8 cellular contexts compared by ENCODE assay signal in the genomic region with DNA sequence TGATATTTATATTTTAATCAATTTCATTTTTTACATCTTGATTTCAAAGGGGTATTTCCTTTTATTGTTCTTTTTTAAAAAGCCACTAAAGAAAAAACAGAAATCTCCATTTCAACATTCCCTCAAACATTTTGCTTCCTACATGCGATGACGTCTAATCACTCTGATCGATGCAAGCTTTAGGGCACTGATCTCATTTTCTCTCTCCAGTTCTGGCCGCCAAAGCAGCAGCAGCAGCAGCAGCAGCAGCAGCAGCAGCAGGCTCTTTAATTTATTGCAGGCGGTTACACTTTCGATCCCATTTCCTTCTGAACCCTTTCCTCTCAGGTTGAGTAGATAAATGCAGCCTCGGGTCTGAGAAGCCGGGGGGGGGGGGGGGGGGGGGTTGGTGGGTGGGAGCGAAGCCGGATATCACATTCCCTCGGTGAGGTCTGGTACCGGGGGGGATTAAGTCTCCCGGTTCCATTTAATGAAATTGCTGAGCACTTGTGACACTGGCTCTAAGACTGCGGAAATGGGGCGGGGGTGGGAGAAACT. TPM values are rescaled to one million over a fixed set of nuclear protein-coding genes. Genes with fewer than 3 reads are reported as not detected.
A peak's percentile ranks its signal among the peaks of the same experiment; 100 is the strongest.
DNase-seq lines count a peak whose midpoint lies in the region; ATAC-seq and TF ChIP-seq lines count a peak whose summit lies in the region.

No MANE protein-coding gene starts in this region.

- H2BK5ac ChIP-seq in trophoblast cell (ENCODE audit: low read depth, low read length, poor library complexity) = peak overlapping the region; percentile 93

- no peak overlapping the region for H3K18ac ChIP-seq in trophoblast cell (ENCODE audit: low read length)

- peak overlapping the region; percentile 80 for H3K14ac ChIP-seq in trophoblast cell (ENCODE audit: low read length)

- no peak overlapping the region for H2BK12ac ChIP-seq in trophoblast cell (ENCODE audit: low read length)

- H3K79me1 ChIP-seq in trophoblast cell (ENCODE audit: low read length) = peaks cover 41% of the 10 kb centered on the region

- H3K36me3 ChIP-seq in HAP-1 (replicated peaks) (no peaks in the 10 kb centered on the region), esophagus muscularis mucosa (no peaks in the 10 kb centered on the region), trophoblast cell (ENCODE audit: control insufficient read depth in 1 of 2, insufficient read depth in 2 of 2, low read length in 2 of 2) (no peaks in the 10 kb centered on the region)

- no peak overlapping the region for H4K8ac ChIP-seq in trophoblast cell (ENCODE audit: low read depth, low read length)

- WGBS in esophagus muscularis mucosa = 0% methylated on average over 12 of the region's 15 CpGs
- WGBS in trophoblast cell (ENCODE audit: extremely low coverage, insufficient coverage, insufficient read length) = no CpG with 5 or more reads among the region's 15 CpGs

- H2AK5ac ChIP-seq in trophoblast cell (ENCODE audit: low read length) = no peak overlapping the region

- peaks cover 58 to 62% (median 62%) of the 10 kb centered on the region in 3 donors for H3K27me3 Mint-ChIP-seq in CD14-positive monocyte (ENCODE audit: low read depth in 3 of 3)

- peak overlapping the region; percentile 68 to 89 for H3K4me3 Mint-ChIP-seq in CD14-positive monocyte

- TF ChIP-seq CTCF in CD14-positive monocyte (IDR thresholded peaks at IDR 0.05) (no peak), esophagus muscularis mucosa (IDR thresholded peaks at IDR 0.05) (no peak)

- peaks cover 2 to 3% of the 10 kb centered on the region in 2 donors for H3K36me3 Mint-ChIP-seq in CD14-positive monocyte

- H3K27ac Mint-ChIP-seq in CD14-positive monocyte = no peak overlapping the region

- peak overlapping the region; percentile 55 for H2BK120ac ChIP-seq in trophoblast cell (ENCODE audit: insufficient read depth, low read length, poor library complexity)

- no peak for ATAC-seq in GM19455 (IDR thresholded peaks at IDR 0.05; ENCODE audit: unreplicated experiment)

- no peak overlapping the region for H3K23ac ChIP-seq in trophoblast cell (ENCODE audit: low read length)

- no peak overlapping the region for H3K9ac ChIP-seq in trophoblast cell (ENCODE audit: low read length)

- peak overlapping the region; percentile 35 for H3K4me3 ChIP-seq in HAP-1
- H3K4me3 ChIP-seq in esophagus muscularis mucosa = peak overlapping the region; percentile 66 to 84 (median 74)
- peak overlapping the region; percentile 70 for H3K4me3 ChIP-seq in trophoblast cell (ENCODE audit: low read depth, low read length)

- peaks cover 23% of the 10 kb centered on the region for H3K79me2 ChIP-seq in trophoblast cell (ENCODE audit: control insufficient read depth, insufficient read depth, low read length, poor library complexity)

- TF ChIP-seq POLR2A in esophagus muscularis mucosa (IDR thresholded peaks at IDR 0.05; ENCODE audit: low read depth) = no peak

- no peak overlapping the region for H4K12ac ChIP-seq in trophoblast cell (ENCODE audit: low read depth, low read length)

- intact Hi-C loops in CD14-positive monocyte (cut with micrococcal nuclease) = no loop called here
- intact Hi-C loops in esophagus muscularis mucosa (cut with DNase I) = loop anchor here (5.0 to 10.0 kb wide), 2 partner anchors 328 to 386 kb away; no protein-coding TSS in a partner anchor

- H3K4me1 Mint-ChIP-seq in CD14-positive monocyte = peaks cover 27% of the 10 kb centered on the region

- in situ Hi-C loops in HAP-1 (cut with MboI; ENCODE audit: low sequenced_read_pairs) = loop anchor here (25.0 kb wide), 1 partner anchor 596 kb away; no protein-coding TSS in a partner anchor
- in situ Hi-C loops in SK-MEL-5 (cut with HindIII; ENCODE audit: low pct_unique_long_range_greater_than_20kb, low sequenced_read_pairs) = no loop called here

- TF ChIP-seq EP300 in esophagus muscularis mucosa (IDR thresholded peaks at IDR 0.05) = no peak

- H3K4me2 ChIP-seq in trophoblast cell (ENCODE audit: low read length) = peak overlapping the region; percentile 90

- H4K91ac ChIP-seq in trophoblast cell (ENCODE audit: low read depth, low read length) = no peak overlapping the region

- DNase-seq in CD14-positive monocyte (ENCODE audit: low spot score) (no peak), HAP-1 (ENCODE audit: low spot score in 2 of 2) (peak; percentile 28 to 51), SK-MEL-5 (ENCODE audit: low read depth, low spot score) (peak; percentile 66), esophagus muscularis mucosa (ENCODE audit: extremely low spot score) (no peak), trophoblast cell (no peak), DMS79 (lab: John Stamatoyannopoulos, UW) (no peak), NK-92 (lab: John Stamatoyannopoulos, UW; ENCODE audit: unreplicated experiment) (no peak)

- no peak overlapping the region for H2AFZ ChIP-seq in trophoblast cell (ENCODE audit: insufficient read depth, low read length, poor library complexity)

- H3K9me3 Mint-ChIP-seq in CD14-positive monocyte = peaks cover 0 to 31% (median 8%) of the 10 kb centered on the region in 7 donors

- peaks cover 14% of the 10 kb centered on the region; the same call in 1 of the 2 replicates for H3K4me1 ChIP-seq in HAP-1
- peaks cover 16 to 40% (median 30%) of the 10 kb centered on the region in 4 donors for H3K4me1 ChIP-seq in esophagus muscularis mucosa
- peaks cover 0 to 2% of the 10 kb centered on the region in 2 experiments for H3K4me1 ChIP-seq in trophoblast cell (ENCODE audit: control insufficient read depth in 1 of 2, insufficient read depth in 2 of 2, low read length in 2 of 2)

- H3K27me3 ChIP-seq in HAP-1 (ENCODE audit: low read depth) (peaks cover 22% of the 10 kb centered on the region), esophagus muscularis mucosa (peaks cover 0 to 19% (median 0%) of the 10 kb centered on the region in 4 donors), trophoblast cell (ENCODE audit: insufficient read depth, low read length) (peaks cover 2% of the 10 kb centered on the region)

- H3K9me3 ChIP-seq in HAP-1 = no peaks in the 10 kb centered on the region
- peaks cover 0 to 5% (median 0%) of the 10 kb centered on the region in 4 donors for H3K9me3 ChIP-seq in esophagus muscularis mucosa
- no peaks in the 10 kb centered on the region for H3K9me3 ChIP-seq in trophoblast cell (ENCODE audit: insufficient read depth, low read depth, low read length)

- H3K27ac ChIP-seq in esophagus muscularis mucosa (replicated peaks in 1 of 4) (peak overlapping the region; percentile 77 to 91 (median 84)), trophoblast cell (ENCODE audit: low read depth, low read length) (peak overlapping the region; percentile 87)

- H3K4ac ChIP-seq in trophoblast cell (ENCODE audit: low read depth, low read length) = no peak overlapping the region

RNA-seq across cellular contexts. Expression of gene PCDH7, which starts 3.4 kb away (rescaled TPM):
- polyA plus RNA-seq in CD14-positive monocyte = not detected
- total RNA-seq in SK-MEL-5 (2014; rRNA removed; shearing (Covaris generic)) = 36.8 and 40.5 TPM in 2 replicates
- 53.0 and 70.2 TPM in 2 replicates for polyA plus RNA-seq in SK-MEL-5 (2015; cell fraction: cytosol; rRNA removed)
- 29.9 and 37.7 TPM in 2 replicates for polyA plus RNA-seq in SK-MEL-5 (2015; cell fraction: nucleus; rRNA removed)
- 100 to 1,000 TPM; 221 to 356 (median 299) TPM for total RNA-seq in esophagus muscularis mucosa
- 28.5 and 30.7 TPM in 2 replicates for polyA plus RNA-seq in trophoblast cell (2013)

Comparison
In these comparisons a context has a peak if more than half of its experiments do, and no peak if none do; other contexts are left out.
1. DNase-seq: peak in HAP-1 (2 of 2) and SK-MEL-5 (single experiment); none in CD14-positive monocyte (single experiment), esophagus muscularis mucosa (single experiment), trophoblast cell (0 of 2), DMS79 (single experiment) and NK-92 (single experiment).
2. Peak in every context shown above with its lines, with median percentiles within 50 percentile points of each other: H3K4me3 ChIP-seq.